ENCODE assay signal across 21 cellular contexts in the genomic region with DNA sequence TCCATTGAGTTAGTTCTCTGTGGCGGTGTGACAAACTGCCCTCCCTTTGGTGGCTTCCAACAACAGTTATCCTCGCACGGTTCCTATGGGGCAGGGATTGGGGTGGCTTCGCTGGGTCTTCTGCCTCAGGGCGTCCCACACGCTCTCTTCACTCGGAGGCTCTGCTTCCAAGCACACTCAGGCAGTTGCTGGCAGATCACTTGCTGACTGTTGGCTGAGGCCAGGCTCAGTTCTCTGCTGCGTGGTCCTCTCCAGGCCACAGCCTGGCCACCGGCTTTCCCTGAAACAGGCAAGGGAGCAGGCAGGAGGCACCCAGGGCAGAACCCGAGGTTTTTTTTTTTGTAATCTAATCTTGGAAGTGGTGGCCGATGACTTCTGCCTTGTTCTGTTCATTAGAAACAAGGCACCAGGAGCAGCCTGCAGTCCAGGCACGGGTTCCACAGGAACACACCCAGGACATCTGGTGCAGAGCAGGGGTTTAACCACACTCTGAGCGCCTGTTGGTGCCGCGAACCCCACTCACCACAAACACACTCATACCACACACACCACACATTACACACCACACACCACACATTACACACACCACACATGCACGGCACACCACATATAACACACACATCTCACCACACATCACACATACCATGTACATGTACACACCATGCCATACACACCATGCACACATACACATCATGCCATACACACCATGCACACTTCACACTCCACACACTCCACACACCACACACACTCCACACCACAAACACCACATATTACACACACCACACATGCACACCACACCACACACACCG.
DNase-seq lines count a peak whose midpoint lies in the region; ATAC-seq, FAIRE-seq and TF ChIP-seq lines count a peak whose summit lies in the region.
"Had no signal": no experiment of that assay in that cellular context is flagged by ENCODE, and none has a peak within 500 bp of the region (broad histone marks: within the 10 kb centered on the region; RNA-seq: fewer than 3 reads in every experiment).

No MANE protein-coding gene starts in this region.

- no peak for FAIRE-seq in HepG2 (lab: Jason Lieb, UNC)
- FAIRE-seq: frontal cortex, GM12878, K562, RCC 7860 had no signal

- H3K9ac ChIP-seq in HepG2 (ENCODE audit: insufficient read depth, low read depth, low read length), result no peak overlapping the region

- BruUV-seq in HepG2 (replicated peaks; lab: Mats Ljungman, UMichigan), result no TSS peak

- CTCF ChIA-PET in activated CD8-positive, alpha-beta memory T cell treated with anti-CD3 and anti-CD28 coated beads, Interleukin-2, amount 10 ng/mL, durations not matched to agents 7 days and 5 days (lab: Charles Lee), result interaction anchor here (2.2 to 3.1 kb wide), 2 partner anchors 288 to 289 kb away, joined by 8 to 45 read pairs; no protein-coding TSS in a partner anchor
- CTCF ChIA-PET in HepG2 (lab: Yijun Ruan, JAX; ENCODE audit: low intra/inter-chr PET ratio, low total read pairs), result no interaction called here

- TF ChIP-seq CTCF in HepG2 (CRISPR knock-in tag; IDR thresholded peaks at IDR 0.05) (no peak), stomach (IDR thresholded peaks at IDR 0.05) (no peak), osteoblast (IDR thresholded peaks at IDR 0.05; ENCODE audit: extremely low read depth, low read depth, low read length) (no peak), mucosa of descending colon (IDR thresholded peaks at IDR 0.05) (no peak)

- TF ChIP-seq EP300 in HepG2 (IDR thresholded peaks at IDR 0.05; ENCODE audit: low read depth in 2 of 2, low read length in 2 of 2) (no peak), HepG2 (CRISPR knock-in tag; IDR thresholded peaks at IDR 0.05; ENCODE audit: borderline replicate concordance) (no peak), stomach (IDR thresholded peaks at IDR 0.05) (no peak)

- H3K36me3 ChIP-seq in HepG2 (replicated peaks in 1 of 2; ENCODE audit: control insufficient read depth in 1 of 2, insufficient read depth in 2 of 2, low read length in 2 of 2), result no peaks in the 10 kb centered on the region
- H3K36me3 ChIP-seq in stomach, result no peaks in the 10 kb centered on the region
- no peaks in the 10 kb centered on the region for H3K36me3 ChIP-seq in osteoblast (ENCODE audit: insufficient read depth, low read length)
- no peaks in the 10 kb centered on the region for H3K36me3 ChIP-seq in mucosa of descending colon (ENCODE audit: low read depth)

- no peaks in the 10 kb centered on the region for H3K36me3 Mint-ChIP-seq in activated CD8-positive, alpha-beta memory T cell treated with anti-CD3 and anti-CD28 coated beads, Interleukin-2, amount 10 ng/mL, durations not matched to agents 7 days and 5 days
- H3K36me3 Mint-ChIP-seq in central memory CD8-positive, alpha-beta T cell (ENCODE audit: insufficient read depth), result no peaks in the 10 kb centered on the region
- H3K36me3 Mint-ChIP-seq: CD4-positive, alpha-beta memory T cell; stimulated activated memory B cell treated with anti-CD40 and anti-IgM and Interleukin-4, amounts not matched to agents 10 μg/mL and 1 μg/mL and 100 μg/mL, for 72 hours; T-cell had no signal

- no peak overlapping the region for H2AFZ ChIP-seq in HepG2 (ENCODE audit: low read length)
- H2AFZ ChIP-seq in osteoblast (ENCODE audit: low read length), result no peak overlapping the region

- H3K27ac ChIP-seq in HepG2 (ENCODE audit: extremely low read length, insufficient read depth, low read length) (no peak overlapping the region), stomach (peak overlapping the region in 1 of 5 donors; percentile 13), osteoblast (ENCODE audit: low read depth, low read length) (no peak overlapping the region)

- peak overlapping the region in 1 of 3 experiments; percentile 9; a peak in 1 of 6 replicates for H3K4me3 ChIP-seq in HepG2 (replicated peaks in 1 of 3; ENCODE audit: insufficient read depth in 1 of 3, low read depth in 2 of 3, low read length in 3 of 3)
- H3K4me3 ChIP-seq in stomach, result no peak overlapping the region
- H3K4me3 ChIP-seq in osteoblast (ENCODE audit: insufficient read depth, low read length), result no peak overlapping the region
- H3K4me3 ChIP-seq in mucosa of descending colon, result no peak overlapping the region
- H3K4me3 ChIP-seq: GM12878, K562 had no signal

- WGBS in HepG2 (ENCODE audit: low lambda C conversion rate), result 21% methylated on average over 15 of the region's 17 CpGs
- 58 to 68% (median 65%) methylated on average over 17 of the region's 17 CpGs for WGBS in stomach, 5 donors

- H3K27ac Mint-ChIP-seq in activated CD8-positive, alpha-beta memory T cell treated with anti-CD3 and anti-CD28 coated beads, Interleukin-2, amount 10 ng/mL, durations not matched to agents 7 days and 5 days, result no peak overlapping the region
- peak overlapping the region; percentile 1 for H3K27ac Mint-ChIP-seq in central memory CD8-positive, alpha-beta T cell (ENCODE audit: low read depth)
- H3K27ac Mint-ChIP-seq: stimulated activated memory B cell treated with anti-CD40 and anti-IgM and Interleukin-4, amounts not matched to agents 10 μg/mL and 1 μg/mL and 100 μg/mL, for 72 hours; T-cell had no signal

- intact Hi-C loops in HepG2 (cut with micrococcal nuclease; ENCODE audit: unreplicated experiment) (loop anchor here (1.0 kb wide), 1 partner anchor 289 kb away; no protein-coding TSS in a partner anchor), stomach (cut with DNase I; ENCODE audit: low total_unique reads) (no loop called here), mucosa of descending colon (cut with DNase I, micrococcal nuclease) (loop anchor here in 1 of 2 donors (10.0 kb wide), 1 partner anchor 291 kb away; no protein-coding TSS in a partner anchor)

- no peak for TF ChIP-seq RAD21 in HepG2 (CRISPR knock-in tag; IDR thresholded peaks at IDR 0.05)

- peaks cover 4% of the 10 kb centered on the region for H3K4me1 Mint-ChIP-seq in activated CD8-positive, alpha-beta memory T cell treated with anti-CD3 and anti-CD28 coated beads, Interleukin-2, amount 10 ng/mL, durations not matched to agents 7 days and 5 days
- H3K4me1 Mint-ChIP-seq in central memory CD8-positive, alpha-beta T cell, result no peaks in the 10 kb centered on the region
- H3K4me1 Mint-ChIP-seq: stimulated activated memory B cell treated with anti-CD40 and anti-IgM and Interleukin-4, amounts not matched to agents 10 μg/mL and 1 μg/mL and 100 μg/mL, for 72 hours had no signal

- POLR2A ChIA-PET in HepG2 (lab: Yijun Ruan, JAX), result no interaction called here

- H3K9me3 ChIP-seq in HepG2 (ENCODE audit: low read length), result no peaks in the 10 kb centered on the region
- H3K9me3 ChIP-seq in stomach, result no peaks in the 10 kb centered on the region
- H3K9me3 ChIP-seq in osteoblast (ENCODE audit: low read depth, low read length), result no peaks in the 10 kb centered on the region
- H3K9me3 ChIP-seq in mucosa of descending colon, result no peaks in the 10 kb centered on the region

- DNase-seq in activated CD8-positive, alpha-beta memory T cell treated with anti-CD3 and anti-CD28 coated beads, Interleukin-2, amount 10 ng/mL, durations not matched to agents 7 days and 5 days, result peak; percentile 38
- DNase-seq in activated CD8-positive, alpha-beta memory T cell treated with anti-CD3 and anti-CD28 coated beads, Interleukin-2, amount 50 U/mL, for 4 hours, result no peak
- no peak for DNase-seq in central memory CD8-positive, alpha-beta T cell (ENCODE audit: low spot score in 2 of 2)
- DNase-seq in HepG2 (ENCODE audit: low spot score), result no peak
- peak; percentile 19 for DNase-seq in stomach
- DNase-seq in osteoblast (ENCODE audit: insufficient read length, low spot score, missing footprints), result no peak
- DNase-seq in mucosa of descending colon, result no peak
- DNase-seq: activated CD4-positive, CD25-positive, alpha-beta regulatory T cell treated with anti-CD3 and anti-CD28 coated beads, Interleukin-2, amount 50 U/mL, for 72 hours; amniotic stem cell; cerebellar nuclear complex; HCEC 1CT; NCI-H1092; T-cell had no signal

- H3K4me3 Mint-ChIP-seq in activated CD8-positive, alpha-beta memory T cell treated with anti-CD3 and anti-CD28 coated beads, Interleukin-2, amount 10 ng/mL, durations not matched to agents 7 days and 5 days, result no peak overlapping the region
- H3K4me3 Mint-ChIP-seq in central memory CD8-positive, alpha-beta T cell, result no peak overlapping the region
- H3K4me3 Mint-ChIP-seq: CD4-positive, alpha-beta memory T cell; neural crest cell; stimulated activated memory B cell treated with anti-CD40 and anti-IgM and Interleukin-4, amounts not matched to agents 10 μg/mL and 1 μg/mL and 100 μg/mL, for 72 hours; T-cell had no signal

- H4K20me1 ChIP-seq in HepG2 (ENCODE audit: insufficient read depth, low read length) (no peaks in the 10 kb centered on the region), osteoblast (ENCODE audit: insufficient read depth, low read length) (no peaks in the 10 kb centered on the region)

- H3K9me3 Mint-ChIP-seq in activated CD8-positive, alpha-beta memory T cell treated with anti-CD3 and anti-CD28 coated beads, Interleukin-2, amount 10 ng/mL, durations not matched to agents 7 days and 5 days (ENCODE audit: low read depth), result no peaks in the 10 kb centered on the region
- H3K9me3 Mint-ChIP-seq in central memory CD8-positive, alpha-beta T cell, result no peaks in the 10 kb centered on the region
- H3K9me3 Mint-ChIP-seq: CD4-positive, alpha-beta memory T cell; neural crest cell; stimulated activated memory B cell treated with anti-CD40 and anti-IgM and Interleukin-4, amounts not matched to agents 10 μg/mL and 1 μg/mL and 100 μg/mL, for 72 hours; T-cell had no signal

- no peak for TF ChIP-seq POLR2A in HepG2 (IDR thresholded peaks at IDR 0.05; ENCODE audit: insufficient read depth in 1 of 2, low read depth in 2 of 2, low read length in 2 of 2)
- no peak for TF ChIP-seq POLR2A in stomach (IDR thresholded peaks at IDR 0.05)

- no peaks in the 10 kb centered on the region for H3K79me2 ChIP-seq in HepG2 (ENCODE audit: insufficient read depth, low read length)
- no peaks in the 10 kb centered on the region for H3K79me2 ChIP-seq in osteoblast (ENCODE audit: insufficient read depth, low read length)

- in situ Hi-C loops in HepG2 (cut with HindIII; ENCODE audit: extremely low pct_ligation_motif_present, low pct_unique_long_range_greater_than_20kb), result loop anchor here (10.0 kb wide), 1 partner anchor 281 kb away; the partner anchor contains the start of gene GDF10

- H3K4me1 ChIP-seq in HepG2 (ENCODE audit: insufficient read depth, low read length), result peaks cover 14% of the 10 kb centered on the region
- H3K4me1 ChIP-seq in stomach, result no peaks in the 10 kb centered on the region
- peaks cover 4% of the 10 kb centered on the region for H3K4me1 ChIP-seq in osteoblast (ENCODE audit: insufficient read depth, low read length)
- no peaks in the 10 kb centered on the region for H3K4me1 ChIP-seq in mucosa of descending colon (ENCODE audit: low read depth)

- H3K4me2 ChIP-seq in HepG2 (ENCODE audit: low read depth, low read length) (peak overlapping the region; percentile 56), osteoblast (ENCODE audit: insufficient read depth, low read length) (no peak overlapping the region)

- H3K27me3 ChIP-seq in HepG2 (ENCODE audit: control insufficient read depth in 1 of 2, insufficient read depth in 2 of 2, low read length in 2 of 2) (peaks cover 1 to 23% of the 10 kb centered on the region in 2 experiments), stomach (no peaks in the 10 kb centered on the region), osteoblast (ENCODE audit: insufficient read depth, low read length) (peaks cover 2% of the 10 kb centered on the region)

- no peak for ATAC-seq in activated CD8-positive, alpha-beta memory T cell treated with anti-CD3 and anti-CD28 coated beads, Interleukin-2, amount 10 ng/mL, durations not matched to agents 7 days and 5 days
- no peak for ATAC-seq in central memory CD8-positive, alpha-beta T cell (replicated peaks; ENCODE audit: extremely low read depth, poor library complexity, severe bottlenecking)
- ATAC-seq in HepG2, result peak; percentile 36
- ATAC-seq in mucosa of descending colon, result no peak
- no peak for ATAC-seq in HG02642 (IDR thresholded peaks at IDR 0.05; ENCODE audit: poor library complexity, unreplicated experiment)
- ATAC-seq: K562; stimulated activated memory B cell treated with anti-CD40 and anti-IgM and Interleukin-4, amounts not matched to agents 10 μg/mL and 1 μg/mL and 100 μg/mL, for 72 hours; T-cell had no signal

- no peaks in the 10 kb centered on the region for H3K27me3 Mint-ChIP-seq in activated CD8-positive, alpha-beta memory T cell treated with anti-CD3 and anti-CD28 coated beads, Interleukin-2, amount 10 ng/mL, durations not matched to agents 7 days and 5 days
- H3K27me3 Mint-ChIP-seq in central memory CD8-positive, alpha-beta T cell, result no peaks in the 10 kb centered on the region

Comparison
In these comparisons a context has a peak if more than half of its experiments do, and no peak if none do; other contexts are left out.
1. DNase-seq: peak in activated CD8-positive, alpha-beta memory T cell treated with anti-CD3 and anti-CD28 coated beads, Interleukin-2, amount 10 ng/mL, durations not matched to agents 7 days and 5 days (single experiment) and stomach (single experiment); none in activated CD8-positive, alpha-beta memory T cell treated with anti-CD3 and anti-CD28 coated beads, Interleukin-2, amount 50 U/mL, for 4 hours (single experiment), central memory CD8-positive, alpha-beta T cell (0 of 2), HepG2 (single experiment), osteoblast (single experiment) and mucosa of descending colon (0 of 3).